24 cellular contexts compared by ENCODE assay signal in the genomic region with DNA sequence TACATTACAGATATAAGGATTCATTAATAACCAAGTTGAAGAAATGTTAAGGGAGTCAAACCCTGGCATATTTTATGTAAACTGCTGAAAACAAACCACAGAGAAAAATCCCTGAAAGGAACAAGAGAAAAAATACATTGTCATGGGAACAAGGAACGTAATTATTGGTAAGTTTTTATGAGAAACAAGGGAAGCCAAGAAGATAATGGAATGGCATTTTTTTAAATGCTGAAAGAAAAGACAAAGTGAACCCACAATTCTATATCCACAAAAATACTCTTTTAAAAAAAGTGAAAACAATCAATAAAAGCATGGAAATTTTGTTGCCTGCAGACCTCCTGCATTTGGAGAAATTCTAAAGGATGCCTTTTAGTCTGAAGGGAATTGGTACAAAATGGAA.
DNase-seq lines count a peak whose midpoint lies in the region; ATAC-seq, FAIRE-seq and TF ChIP-seq lines count a peak whose summit lies in the region.
"Had no signal": no experiment of that assay in that cellular context is flagged by ENCODE, and none has a peak within 500 bp of the region (broad histone marks: within the 10 kb centered on the region; RNA-seq: fewer than 3 reads in every experiment).

No MANE protein-coding gene starts in this region.

- POLR2A ChIA-PET in HEK293T (lab: Yijun Ruan, JAX): no interaction called here

- no peak overlapping the region for H3K4me3 Mint-ChIP-seq in nephron progenitor cell
- H3K4me3 Mint-ChIP-seq: CD4-positive, alpha-beta T cell had no signal

- WGBS in heart right ventricle, 2 donors: 62 to 78% methylated on average over 1 of the region's 1 CpG

- H3K4me1 ChIP-seq in heart right ventricle: peaks cover 7 to 50% (median 28%) of the 10 kb centered on the region in 9 donors

- CTCF ChIA-PET in HEK293T (lab: Yijun Ruan, JAX): no interaction called here

- no peaks in the 10 kb centered on the region for H3K9me3 ChIP-seq in heart right ventricle
- H3K9me3 ChIP-seq: BLaER1 treated with 17β-estradiol and CSF1 and Interleukin-3, amounts not matched to agents 10 nM and 100 nM had no signal

- H3K4me1 Mint-ChIP-seq in nephron progenitor cell: peaks cover 65% of the 10 kb centered on the region

- peaks cover 40% of the 10 kb centered on the region for H3K36me3 Mint-ChIP-seq in nephron progenitor cell (ENCODE audit: low read depth)

- intact Hi-C loops in heart right ventricle (cut with DNase I) (no loop called here), Right ventricle myocardium superior (cut with DNase I) (no loop called here)

- no peaks in the 10 kb centered on the region for H3K9me3 Mint-ChIP-seq in nephron progenitor cell
- H3K9me3 Mint-ChIP-seq: CD4-positive, alpha-beta T cell had no signal

- peak overlapping the region in 6 of 10 donors; percentile 57 to 76 (median 62) for H3K27ac ChIP-seq in heart right ventricle
- H3K27ac ChIP-seq: BLaER1 treated with 17β-estradiol and CSF1 and Interleukin-3, amounts not matched to agents 10 nM and 100 nM had no signal

- peak overlapping the region; percentile 78 for H3K27ac Mint-ChIP-seq in nephron progenitor cell
- H3K27ac Mint-ChIP-seq: CD4-positive, alpha-beta T cell had no signal

- no peaks in the 10 kb centered on the region for H3K27me3 ChIP-seq in heart right ventricle
- H3K27me3 ChIP-seq: BLaER1 treated with 17β-estradiol and CSF1 and Interleukin-3, amounts not matched to agents 10 nM and 100 nM had no signal

- DNase-seq in heart right ventricle: no peak
- no peak for DNase-seq in Right ventricle myocardium superior
- DNase-seq in nephron progenitor cell: no peak
- no peak for DNase-seq in SKM-1 treated with dmso at 0.1 percent for 144 hours (lab: John Stamatoyannopoulos, UW; ENCODE audit: unreplicated experiment)
- DNase-seq in 8988T: no peak
- no peak for DNase-seq in left lobe of liver (ENCODE audit: low spot score)
- no peak for DNase-seq in HEK293T (ENCODE audit: extremely low spot score)
- DNase-seq: AML-193; CD4-positive, alpha-beta T cell; DMS53; Karpas-422; NCI-H1105 treated with DMSO at 0.1 percent for 48 hours; NCI-H2029; NCI-H446; NCI-H524 treated with DMSO at 0.1 percent for 48 hours; NCI-H774; NK-92 treated with Interleukin-12 subunit alpha and Interleukin-12 subunit beta, amount 100 ng/mL, for 24 hours; PC-3; SHP77 had no signal

- FAIRE-seq in colon (lab: Jason Lieb, UNC): peak; percentile 36
- FAIRE-seq: D721Med, GM18507, HepG2 had no signal

- no peaks in the 10 kb centered on the region for H3K27me3 Mint-ChIP-seq in nephron progenitor cell (ENCODE audit: low read depth, poor library complexity)
- H3K27me3 Mint-ChIP-seq: CD4-positive, alpha-beta T cell had no signal

- TF ChIP-seq CTCF in heart right ventricle (IDR thresholded peaks at IDR 0.05): no peak
- no peak for TF ChIP-seq CTCF in nephron progenitor cell (IDR thresholded peaks at IDR 0.05)

- no peaks in the 10 kb centered on the region for H3K36me3 ChIP-seq in heart right ventricle
- H3K36me3 ChIP-seq: BLaER1 treated with 17β-estradiol and CSF1 and Interleukin-3, amounts not matched to agents 10 nM and 100 nM had no signal

- no peak overlapping the region for H3K4me3 ChIP-seq in heart right ventricle
- H3K4me3 ChIP-seq: BLaER1 treated with 17β-estradiol and CSF1 and Interleukin-3, amounts not matched to agents 10 nM and 100 nM had no signal

- ATAC-seq in heart right ventricle (no peak), Right ventricle myocardium superior (ENCODE audit: poor library complexity) (no peak), left lobe of liver (no peak)
- ATAC-seq: HepG2 had no signal

TF ChIP-seq in HEK293T, 16 proteins besides CTCF, POLR2A, EP300 and RAD21:
- TF ChIP-seq CTBP1 (IDR thresholded peaks at IDR 0.05; ENCODE audit: borderline replicate concordance) (no peak), ARNT (IDR thresholded peaks at IDR 0.05) (no peak), ELF4 (IDR thresholded peaks at IDR 0.05) (no peak), SP1 (IDR thresholded peaks at IDR 0.05) (no peak), ZNF384 (IDR thresholded peaks at IDR 0.05) (no peak), BHLHE40 (IDR thresholded peaks at IDR 0.05; ENCODE audit: borderline replicate concordance) (no peak), HDGF (IDR thresholded peaks at IDR 0.05; ENCODE audit: borderline replicate concordance) (no peak), FOXK2 (IDR thresholded peaks at IDR 0.05) (no peak), SUZ12 (IDR thresholded peaks at IDR 0.05) (no peak), FOXA1 (IDR thresholded peaks at IDR 0.05) (no peak), NFRKB (IDR thresholded peaks at IDR 0.05) (no peak)
- TF ChIP-seq, protein P1, sequence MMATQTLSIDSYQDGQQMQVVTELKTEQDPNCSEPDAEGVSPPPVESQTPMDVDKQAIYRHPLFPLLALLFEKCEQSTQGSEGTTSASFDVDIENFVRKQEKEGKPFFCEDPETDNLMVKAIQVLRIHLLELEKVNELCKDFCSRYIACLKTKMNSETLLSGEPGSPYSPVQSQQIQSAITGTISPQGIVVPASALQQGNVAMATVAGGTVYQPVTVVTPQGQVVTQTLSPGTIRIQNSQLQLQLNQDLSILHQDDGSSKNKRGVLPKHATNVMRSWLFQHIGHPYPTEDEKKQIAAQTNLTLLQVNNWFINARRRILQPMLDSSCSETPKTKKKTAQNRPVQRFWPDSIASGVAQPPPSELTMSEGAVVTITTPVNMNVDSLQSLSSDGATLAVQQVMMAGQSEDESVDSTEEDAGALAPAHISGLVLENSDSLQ (IDR thresholded peaks at IDR 0.05): no peak
